11 cellular contexts compared by ENCODE assay signal in genomic region chr21:36105327-36105842, GRCh38. TPM values are rescaled to one million over a fixed set of nuclear protein-coding genes. Genes with fewer than 3 reads are reported as not detected.
A peak's percentile ranks its signal among the peaks of the same experiment; 100 is the strongest.
DNase-seq lines count a peak whose midpoint lies in the region; FAIRE-seq and TF ChIP-seq lines count a peak whose summit lies in the region.
"Had no signal": no experiment of that assay in that cellular context is flagged by ENCODE, and none has a peak within 500 bp of the region (broad histone marks: within the 10 kb centered on the region; RNA-seq: fewer than 3 reads in every experiment).

No MANE protein-coding gene starts in this region.

- no peak overlapping the region for H3K27ac Mint-ChIP-seq in activated CD4-positive, alpha-beta memory T cell treated with anti-CD3 and anti-CD28 coated beads for 36 hours
- H3K27ac Mint-ChIP-seq: activated CD8-positive, alpha-beta T cell treated with anti-CD3 and anti-CD28 coated beads for 36 hours; B cell had no signal

- H3K9ac ChIP-seq in HUES48 (ENCODE audit: low read depth, low read length) (peak overlapping the region; percentile 34), iPS-15b (ENCODE audit: low read depth, low read length) (peak overlapping the region; percentile 96)

- intact Hi-C loops in activated CD4-positive, alpha-beta memory T cell treated with anti-CD3 and anti-CD28 coated beads for 36 hours (cut with micrococcal nuclease) = no loop called here

- H3K36me3 ChIP-seq in HUES48 (ENCODE audit: control insufficient read depth, insufficient read depth, low read length) (peaks cover 24% of the 10 kb centered on the region), iPS-15b (ENCODE audit: control insufficient read depth, insufficient read depth, low read length) (peaks cover 11% of the 10 kb centered on the region)
- H3K36me3 ChIP-seq: cardiac muscle cell had no signal

- H3K4me3 Mint-ChIP-seq in activated CD4-positive, alpha-beta memory T cell treated with anti-CD3 and anti-CD28 coated beads for 36 hours = no peak overlapping the region

- peaks cover 4% of the 10 kb centered on the region for H3K9me3 Mint-ChIP-seq in activated CD4-positive, alpha-beta memory T cell treated with anti-CD3 and anti-CD28 coated beads for 36 hours
- H3K9me3 Mint-ChIP-seq: activated CD8-positive, alpha-beta T cell treated with anti-CD3 and anti-CD28 coated beads for 36 hours had no signal

- no peak for TF ChIP-seq POLR2A in H54 (IDR thresholded peaks at IDR 0.05; ENCODE audit: low read depth, low read length)

- H3K27me3 ChIP-seq in HUES48 (ENCODE audit: control insufficient read depth, insufficient read depth, low read length) = no peaks in the 10 kb centered on the region
- H3K27me3 ChIP-seq in iPS-15b (ENCODE audit: control insufficient read depth, insufficient read depth, low read length) = no peaks in the 10 kb centered on the region

- H3K9me3 ChIP-seq in HUES48 (ENCODE audit: control insufficient read depth, insufficient read depth, low read length) (peaks cover 5% of the 10 kb centered on the region; the same call in 1 of the 2 replicates), iPS-15b (ENCODE audit: control insufficient read depth, insufficient read depth, low read length) (no peaks in the 10 kb centered on the region)

- H3K36me3 Mint-ChIP-seq in activated CD4-positive, alpha-beta memory T cell treated with anti-CD3 and anti-CD28 coated beads for 36 hours = no peaks in the 10 kb centered on the region

- H3K4me3 ChIP-seq in HUES48 (ENCODE audit: low read depth, low read length) (peak overlapping the region; percentile 62), iPS-15b (ENCODE audit: low read depth, low read length) (peak overlapping the region; percentile 97), skeletal muscle cell (ENCODE audit: low read depth, low read length) (peak overlapping the region; percentile 26)

- DNase-seq in skeletal muscle cell (ENCODE audit: low read depth) (no peak), H54 (ENCODE audit: insufficient read length, low spot score) (no peak), GOT3 (lab: John Stamatoyannopoulos, UW) (no peak), inferior parietal cortex (ENCODE audit: extremely low spot score) (no peak)
- DNase-seq in activated CD4-positive, alpha-beta memory T cell treated with anti-CD3 and anti-CD28 coated beads for 36 hours = no peak

- no peak overlapping the region for H3K27ac ChIP-seq in HUES48 (ENCODE audit: low read depth, low read length)
- H3K27ac ChIP-seq in angular gyrus (ENCODE audit: low read depth, low read length) = peak overlapping the region; percentile 84
- H3K27ac ChIP-seq: cardiac muscle cell had no signal

- FAIRE-seq in H54 (lab: Jason Lieb, UNC) = no peak

- H3K27me3 Mint-ChIP-seq in activated CD4-positive, alpha-beta memory T cell treated with anti-CD3 and anti-CD28 coated beads for 36 hours = peaks cover 23% of the 10 kb centered on the region

- peaks cover 7% of the 10 kb centered on the region for H3K4me1 Mint-ChIP-seq in activated CD4-positive, alpha-beta memory T cell treated with anti-CD3 and anti-CD28 coated beads for 36 hours (ENCODE audit: low read depth)

- POLR2A ChIA-PET in activated CD4-positive, alpha-beta memory T cell treated with anti-CD3 and anti-CD28 coated beads for 36 hours (lab: Charles Lee) = no interaction called here

- H3K4me1 ChIP-seq in HUES48 (ENCODE audit: control insufficient read depth, insufficient read depth, low read length) = peaks cover 30% of the 10 kb centered on the region
- H3K4me1 ChIP-seq in iPS-15b (ENCODE audit: control insufficient read depth, insufficient read depth, low read length) = peaks cover 15% of the 10 kb centered on the region

- CTCF ChIA-PET in activated CD4-positive, alpha-beta memory T cell treated with anti-CD3 and anti-CD28 coated beads for 36 hours (lab: Charles Lee) = interaction anchor here (0.6 to 1.0 kb wide), 3 partner anchors 35 to 75 kb away, joined by 3 read pairs; partner anchors contain the start of gene CBR1

RNA-seq across cellular contexts. Expression of gene CBR3, which starts 29.5 kb away (rescaled TPM):
- 10 to 100 TPM; 25.8 to 27.6 TPM for total RNA-seq in activated CD4-positive, alpha-beta memory T cell treated with anti-CD3 and anti-CD28 coated beads for 36 hours
- total RNA-seq: cardiac muscle cell had no signal

RNA-seq across cellular contexts. Expression of gene CBR1, which starts 35.6 kb away (rescaled TPM):
- total RNA-seq in activated CD4-positive, alpha-beta memory T cell treated with anti-CD3 and anti-CD28 coated beads for 36 hours = 10 to 100 TPM; 45.6 to 47.2 TPM

RNA-seq across cellular contexts. Expression of gene SETD4, which starts 45.1 kb away (rescaled TPM):
- total RNA-seq in activated CD4-positive, alpha-beta memory T cell treated with anti-CD3 and anti-CD28 coated beads for 36 hours = 10 to 100 TPM; 13.5 to 18.9 TPM

RNA-seq across cellular contexts. Expression of gene DOP1B, which starts 51.2 kb away (rescaled TPM):
- total RNA-seq in activated CD4-positive, alpha-beta memory T cell treated with anti-CD3 and anti-CD28 coated beads for 36 hours = 10 to 100 TPM; 19.4 to 19.6 TPM

Comparison
In these comparisons a context has a peak if more than half of its experiments do, and no peak if none do; other contexts are left out.
1. H3K4me3 ChIP-seq: peak in every context shown above with its lines; median percentile 97 in iPS-15b; 62 in HUES48; 26 in skeletal muscle cell.